In the genomic region with DNA sequence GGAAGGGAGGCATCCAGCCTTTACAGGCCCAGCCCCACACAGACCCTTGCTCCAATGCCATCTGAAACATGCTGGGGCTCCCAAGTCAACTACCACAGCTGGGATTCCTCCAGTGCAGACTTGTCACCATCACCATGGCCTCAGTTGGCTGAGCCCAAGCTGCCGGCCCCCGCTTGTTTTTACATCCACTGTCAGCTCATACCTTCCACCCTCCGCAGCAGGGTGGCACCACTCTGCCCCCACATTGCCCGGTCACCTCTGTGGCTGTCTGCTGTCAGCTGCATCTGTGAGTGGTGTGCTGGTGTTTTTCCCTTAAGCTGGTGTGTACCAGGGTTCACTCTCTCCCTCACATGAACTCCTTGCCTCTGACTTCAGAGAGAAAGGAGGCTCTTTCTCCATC, we compare ENCODE assay signal across 29 cellular contexts. TPM values are rescaled to one million over a fixed set of nuclear protein-coding genes. Genes with fewer than 3 reads are reported as not detected.
DNase-seq lines count a peak whose midpoint lies in the region; ATAC-seq, FAIRE-seq and TF ChIP-seq lines count a peak whose summit lies in the region.
"Had no signal": no experiment of that assay in that cellular context is flagged by ENCODE, and none has a peak within 500 bp of the region (broad histone marks: within the 10 kb centered on the region; RNA-seq: fewer than 3 reads in every experiment).

No MANE protein-coding gene starts in this region.

- DNase-seq in right atrium auricular region (ENCODE audit: low spot score), result no peak
- no peak for DNase-seq in cardiac septum (ENCODE audit: low spot score)
- no peak for DNase-seq in K562 (ENCODE audit: extremely low read depth in 1 of 4, low spot score in 3 of 4)
- no peak for DNase-seq in lower lobe of right lung
- no peak for DNase-seq in GF-D8 (lab: John Stamatoyannopoulos, UW)
- no peak for DNase-seq in ecto neural progenitor cell (ENCODE audit: low spot score)
- no peak for DNase-seq in AG08395 (ENCODE audit: low spot score)
- no peak for DNase-seq in mucosa of descending colon
- DNase-seq: activated CD4-positive, alpha-beta T cell treated with anti-CD3 and anti-CD28 coated beads, Interleukin-2, amount 10 ng/mL, durations not matched to agents 24 days and 14 days; activated CD8-positive, alpha-beta memory T cell treated with anti-CD3 and anti-CD28 coated beads, Interleukin-2, amount 10 ng/mL, durations not matched to agents 7 days and 5 days; activated naive CD4-positive, alpha-beta T cell treated with anti-CD3 and anti-CD28 coated beads, Interleukin-2, amount 10 ng/mL, durations not matched to agents 7 days and 5 days; esophagus squamous epithelium; HCEC 1CT; Kasumi-1; NCI-H1436 treated with DMSO at 0.1 percent for 48 hours; NCI-H2107; NCI-H446 treated with DMSO at 0.1 percent for 48 hours; NCI-H82; SK-N-SH; stimulated activated CD4-positive, alpha-beta T cell treated with anti-CD3 and anti-CD28 coated beads, Interleukin-4, amount 100 ng/mL, for 1 hour; substantia nigra had no signal

- no peak overlapping the region for H3K4me2 ChIP-seq in K562 (ENCODE audit: insufficient read depth, low read length)
- H3K4me2 ChIP-seq: SK-N-SH had no signal

- H3K79me2 ChIP-seq in K562 (ENCODE audit: control insufficient read depth, insufficient read depth, low read length), result no peaks in the 10 kb centered on the region
- H3K79me2 ChIP-seq: parathyroid adenoma had no signal

- ATAC-seq in K562, result no peak
- ATAC-seq in lower lobe of right lung, result peak; percentile 18 to 23
- no peak for ATAC-seq in mucosa of descending colon
- ATAC-seq: activated CD8-positive, alpha-beta memory T cell treated with anti-CD3 and anti-CD28 coated beads, Interleukin-2, amount 10 ng/mL, durations not matched to agents 7 days and 5 days had no signal

- no peak for TF ChIP-seq RAD21 in K562 (CRISPR knock-in tag; conservative IDR thresholded peaks at IDR 0.05 in 1 of 2, IDR thresholded peaks at IDR 0.05 in 1 of 2)

- POLR2A ChIA-PET in K562 (lab: Yijun Ruan, JAX), result interaction anchor here (0.9 to 1.3 kb wide), 2 partner anchors 12 to 22 kb away, joined by 3 to 4 read pairs; no protein-coding TSS in a partner anchor

- no peak overlapping the region for H3K9ac ChIP-seq in K562 (ENCODE audit: insufficient read depth in 1 of 2, low read depth in 2 of 2, low read length in 2 of 2)
- H3K9ac ChIP-seq: parathyroid adenoma, SK-N-SH had no signal

- no TSS peak for BruUV-seq in K562 (replicated peaks; lab: Mats Ljungman, UMichigan)

- intact Hi-C loops in cardiac septum (cut with DNase I), result no loop called here
- intact Hi-C loops in K562 (cut with micrococcal nuclease), result no loop called here
- intact Hi-C loops in lower lobe of right lung (cut with DNase I), result no loop called here
- intact Hi-C loops in mucosa of descending colon (cut with DNase I, micrococcal nuclease), result no loop called here

- H3K36me3 ChIP-seq in right atrium auricular region (peaks cover 9% of the 10 kb centered on the region), K562 (ENCODE audit: control insufficient read depth, insufficient read depth, low read length) (no peaks in the 10 kb centered on the region; the same call in 2 of the 3 replicates), lower lobe of right lung (no peaks in the 10 kb centered on the region), mucosa of descending colon (ENCODE audit: low read depth) (no peaks in the 10 kb centered on the region)
- H3K36me3 ChIP-seq: breast epithelium, left lung had no signal

- no peak for FAIRE-seq in K562 (lab: Jason Lieb, UNC)
- FAIRE-seq: D721Med, frontal cortex had no signal

- H3K9me3 ChIP-seq in right atrium auricular region, result no peaks in the 10 kb centered on the region
- H3K9me3 ChIP-seq in K562 (replicated peaks; ENCODE audit: control insufficient read depth, insufficient read depth, low read depth, low read length), result no peaks in the 10 kb centered on the region
- no peaks in the 10 kb centered on the region for H3K9me3 ChIP-seq in lower lobe of right lung
- no peaks in the 10 kb centered on the region for H3K9me3 ChIP-seq in mucosa of descending colon
- H3K9me3 ChIP-seq: breast epithelium, esophagus squamous epithelium, left lung, SK-N-SH had no signal

- no peaks in the 10 kb centered on the region for H4K20me1 ChIP-seq in K562 (replicated peaks; ENCODE audit: control insufficient read depth, insufficient read depth, low read length)

- H2AFZ ChIP-seq in K562 (ENCODE audit: low read depth, low read length), result no peak overlapping the region
- H2AFZ ChIP-seq: parathyroid adenoma had no signal

- H3K4me3 ChIP-seq in right atrium auricular region (no peak overlapping the region), K562 (no peak overlapping the region), lower lobe of right lung (no peak overlapping the region), mucosa of descending colon (no peak overlapping the region)
- H3K4me3 ChIP-seq: breast epithelium, coronary artery, esophagus squamous epithelium, left lung had no signal

- CTCF ChIA-PET in K562 (lab: Yijun Ruan, JAX; ENCODE audit: low intra/inter-chr PET ratio), result no interaction called here

- no peaks in the 10 kb centered on the region for H3K9me1 ChIP-seq in K562 (ENCODE audit: control insufficient read depth, insufficient read depth, low read length)

- TF ChIP-seq CTCF in right atrium auricular region (IDR thresholded peaks at IDR 0.05), result no peak
- TF ChIP-seq CTCF in K562 (IDR thresholded peaks at IDR 0.05 in 2 of 3, conservative IDR thresholded peaks at IDR 0.05 in 1 of 3; ENCODE audit: insufficient read depth in 2 of 3, low read depth in 1 of 3, low read length in 3 of 3), result no peak
- TF ChIP-seq CTCF in lower lobe of right lung (IDR thresholded peaks at IDR 0.05), result no peak
- no peak for TF ChIP-seq CTCF in mucosa of descending colon (IDR thresholded peaks at IDR 0.05)

- WGBS in K562 (ENCODE audit: insufficient coverage, low coverage, missing lambda C conversion rate), result 63% methylated on average over 4 of the region's 4 CpGs

- no peak for TF ChIP-seq EP300 in K562 (IDR thresholded peaks at IDR 0.05; ENCODE audit: low read length)

- H3K27me3 ChIP-seq in right atrium auricular region, result no peaks in the 10 kb centered on the region
- no peaks in the 10 kb centered on the region; a peak in 1 of 5 replicates for H3K27me3 ChIP-seq in K562 (ENCODE audit: control insufficient read depth in 2 of 2, insufficient read depth in 2 of 2, low read length in 2 of 2)
- no peaks in the 10 kb centered on the region for H3K27me3 ChIP-seq in lower lobe of right lung (ENCODE audit: low read depth)
- H3K27me3 ChIP-seq: breast epithelium, esophagus squamous epithelium, left lung had no signal

- in situ Hi-C loops in K562 (cut with MboI), result no loop called here

- TF ChIP-seq POLR2A in K562 (conservative IDR thresholded peaks at IDR 0.05), result no peak

- peak overlapping the region; percentile 53 to 87 for H3K27ac ChIP-seq in right atrium auricular region
- H3K27ac ChIP-seq in K562 (ENCODE audit: extremely low read depth, low read depth, low read length), result no peak overlapping the region
- H3K27ac ChIP-seq in lower lobe of right lung, result no peak overlapping the region
- H3K27ac ChIP-seq: breast epithelium, coronary artery, parathyroid adenoma, RWPE1, VCaP had no signal

- H3K4me1 ChIP-seq in right atrium auricular region (peaks cover 0 to 68% of the 10 kb centered on the region in 2 donors), K562 (replicated peaks in 1 of 2; ENCODE audit: control insufficient read depth in 2 of 2, insufficient read depth in 2 of 2, low read length in 2 of 2) (no peaks in the 10 kb centered on the region), lower lobe of right lung (peaks cover 55% of the 10 kb centered on the region), mucosa of descending colon (ENCODE audit: low read depth) (peaks cover 1% of the 10 kb centered on the region)
- H3K4me1 ChIP-seq: breast epithelium, parathyroid adenoma had no signal

TF ChIP-seq in K562, 482 proteins besides CTCF, POLR2A, EP300 and RAD21 (continues in another document):
- TF ChIP-seq, protein P1, sequence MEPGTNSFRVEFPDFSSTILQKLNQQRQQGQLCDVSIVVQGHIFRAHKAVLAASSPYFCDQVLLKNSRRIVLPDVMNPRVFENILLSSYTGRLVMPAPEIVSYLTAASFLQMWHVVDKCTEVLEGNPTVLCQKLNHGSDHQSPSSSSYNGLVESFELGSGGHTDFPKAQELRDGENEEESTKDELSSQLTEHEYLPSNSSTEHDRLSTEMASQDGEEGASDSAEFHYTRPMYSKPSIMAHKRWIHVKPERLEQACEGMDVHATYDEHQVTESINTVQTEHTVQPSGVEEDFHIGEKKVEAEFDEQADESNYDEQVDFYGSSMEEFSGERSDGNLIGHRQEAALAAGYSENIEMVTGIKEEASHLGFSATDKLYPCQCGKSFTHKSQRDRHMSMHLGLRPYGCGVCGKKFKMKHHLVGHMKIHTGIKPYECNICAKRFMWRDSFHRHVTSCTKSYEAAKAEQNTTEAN (CRISPR knock-in tag; IDR thresholded peaks at IDR 0.05), result no peak

RNA-seq across cellular contexts. Expression of gene GFOD1, which starts 26.0 kb away (rescaled TPM):
- total RNA-seq in right atrium auricular region (10 to 100 TPM; 66.2 to 96.3 TPM), cardiac septum (54.0 TPM), K562 (2014; rRNA removed) (8.3 and 10.3 TPM in 2 replicates), K562 (2014; rRNA removed; fragmentation: Illumina TruSeq; extraction: Trizol) (10.8 and 11.0 TPM in 2 replicates), K562 (2015; rRNA removed; fragmentation: Illumina TruSeq; extraction: Trizol) (10.5 and 10.8 TPM in 2 replicates), K562 (2021) (10.3 and 12.0 TPM in 2 replicates), lower lobe of right lung (20.2 TPM), mucosa of descending colon (10 to 100 TPM; 10.4 to 22.4 (median 13.2) TPM)
- 13.1 and 17.7 TPM in 2 replicates for total RNA-seq in K562 (2011; cell fraction: chromatin; rRNA removed; ENCODE audit: low replicate concordance)
- total RNA-seq in K562 (2011; cell fraction: nucleolus; rRNA removed), result 8.6 and 9.2 TPM in 2 replicates
- total RNA-seq in K562 (2011; cell fraction: nucleoplasm; rRNA removed), result 12.8 and 23.1 TPM in 2 replicates
- polyA plus RNA-seq in K562 (2011; rRNA removed) (3.6 and 3.8 TPM in 2 replicates), K562 (2014; fragmentation: Illumina TruSeq; extraction: Trizol) (7.4 and 8.0 TPM in 2 replicates), K562 (2014; fragmentation: Nextera tagmentation; extraction: Ambion mirVana) (1 to 10 TPM; 5.4 to 5.9 TPM), K562 (2014; rRNA removed) (7.0 and 8.2 TPM in 2 replicates)
- polyA plus RNA-seq in K562 (2011; cell fraction: cytosol; rRNA removed), result 3.0 and 4.7 TPM in 2 replicates
- 3.3 and 5.0 TPM in 2 replicates for polyA plus RNA-seq in K562 (2011; cell fraction: nucleus; rRNA removed)
- polyA plus RNA-seq in K562 (2012), result 3.6 and 6.6 TPM in 2 replicates
- 7.9 and 8.5 TPM in 2 replicates for polyA minus RNA-seq in K562 (2011; rRNA and poly(A)+ RNA removed)
- polyA minus RNA-seq in K562 (2011; cell fraction: cytosol; rRNA and poly(A)+ RNA removed), result 3.9 and 7.1 TPM in 2 replicates
- 8.1 and 9.6 TPM in 2 replicates for polyA minus RNA-seq in K562 (2011; cell fraction: nucleus; rRNA and poly(A)+ RNA removed)

Comparison
In these comparisons a context has a peak if more than half of its experiments do, and no peak if none do; other contexts are left out.
1. H3K27ac ChIP-seq: peak in right atrium auricular region (2 of 2); none in K562 (single experiment) and lower lobe of right lung (single experiment).
2. ATAC-seq: peak in lower lobe of right lung (2 of 2); none in K562 (single experiment) and mucosa of descending colon (single experiment).